8 cellular contexts compared by ENCODE assay signal in the genomic region with DNA sequence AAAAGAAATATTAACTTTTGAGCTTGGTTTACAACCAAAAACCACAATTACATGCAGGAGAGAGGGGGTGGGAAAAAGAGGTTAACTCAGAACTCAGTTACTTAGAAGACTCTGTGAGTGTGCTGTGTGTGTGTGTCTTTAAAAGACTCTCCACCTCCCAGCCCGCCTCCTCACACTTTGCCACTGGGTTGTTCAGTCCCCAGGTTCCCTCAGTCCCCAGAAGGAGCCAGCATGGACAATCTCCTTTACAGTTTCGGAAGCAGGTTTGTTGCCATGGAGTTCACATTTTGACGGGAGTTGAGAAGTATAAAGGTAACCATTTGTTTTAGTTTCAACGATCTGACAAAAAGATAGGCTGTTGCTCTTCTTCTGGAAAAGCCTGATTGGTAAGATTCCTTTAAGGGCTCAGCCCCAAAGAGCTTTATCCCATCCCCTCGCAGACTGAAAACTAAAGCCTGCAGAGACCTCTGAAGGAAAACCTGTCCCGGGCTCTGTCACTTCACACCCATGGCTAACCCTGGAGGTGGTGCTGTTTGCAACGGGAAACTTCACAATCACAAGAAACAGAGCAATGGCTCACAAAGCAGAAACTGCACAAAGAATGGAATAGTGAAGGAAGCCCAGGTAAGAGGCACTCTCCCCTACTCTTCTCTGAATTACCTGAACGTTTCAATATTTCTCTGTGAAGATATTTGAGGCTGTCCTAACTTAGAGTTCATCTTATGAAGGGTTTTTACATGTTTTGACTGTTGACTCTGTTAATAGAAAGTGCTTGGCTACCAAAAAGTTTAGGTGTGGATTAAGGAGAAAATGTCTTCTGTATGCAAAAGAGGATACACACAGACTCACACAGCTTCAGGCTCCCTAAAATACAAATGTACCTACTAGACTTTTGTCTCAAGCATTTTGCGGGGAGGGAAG. TPM values are rescaled to one million over a fixed set of nuclear protein-coding genes. Genes with fewer than 3 reads are reported as not detected.
DNase-seq lines count a peak whose midpoint lies in the region; ATAC-seq and TF ChIP-seq lines count a peak whose summit lies in the region.

Gene SPTLC3, plus strand, starts transcription at position 212 of the 921 bp plus-strand sequence. Its CDS starts 296 bp downstream, at position 508.

- H3K4me1 Mint-ChIP-seq in naive thymus-derived CD4-positive, alpha-beta T cell, result peaks cover 13 to 40% (median 31%) of the 10 kb centered on the region in 7 donors

- peaks cover 14% of the 10 kb centered on the region for H3K4me1 ChIP-seq in OCI-LY3 (ENCODE audit: low read length)
- no peaks in the 10 kb centered on the region for H3K4me1 ChIP-seq in naive thymus-derived CD4-positive, alpha-beta T cell (ENCODE audit: control insufficient read depth in 2 of 2, insufficient read depth in 2 of 2, low read length in 2 of 2)

- peaks cover 0 to 6% (median 0%) of the 10 kb centered on the region in 5 donors for H3K27me3 Mint-ChIP-seq in naive thymus-derived CD4-positive, alpha-beta T cell

- H3K4me3 Mint-ChIP-seq in naive thymus-derived CD4-positive, alpha-beta T cell, result peak within 1 kb of the TSS; percentile 74 to 85 (median 80)

- CTCF ChIA-PET in naive thymus-derived CD4-positive, alpha-beta T cell (lab: Charles Lee), result no interaction called here

- H4K20me1 ChIP-seq in OCI-LY3 (ENCODE audit: insufficient read depth, low read length), result 0 out of 2 replicates have a peak, but pooled peaks cover 7% of the 10 kb centered on the region

- peaks cover 83% of the 10 kb centered on the region for H3K27me3 ChIP-seq in OCI-LY3 (ENCODE audit: low read depth, low read length)
- no peaks in the 10 kb centered on the region for H3K27me3 ChIP-seq in naive thymus-derived CD4-positive, alpha-beta T cell (ENCODE audit: control insufficient read depth in 2 of 2, insufficient read depth in 2 of 2, low read length in 2 of 2)

- no peak for TF ChIP-seq CTCF in OCI-LY3 (IDR thresholded peaks at IDR 0.05; ENCODE audit: low read depth, low read length)

- no peaks in the 10 kb centered on the region for H3K9me3 Mint-ChIP-seq in naive thymus-derived CD4-positive, alpha-beta T cell

- no peak within 1 kb of the TSS for H3K27ac ChIP-seq in OCI-LY3 (ENCODE audit: low read length)
- H3K27ac ChIP-seq in naive thymus-derived CD4-positive, alpha-beta T cell (ENCODE audit: low read depth, low read length), result peak within 1 kb of the TSS; percentile 38

- peak within 1 kb of the TSS; percentile 58 to 92 (median 72) for H3K27ac Mint-ChIP-seq in naive thymus-derived CD4-positive, alpha-beta T cell

- no peak within 1 kb of the TSS for H2AFZ ChIP-seq in OCI-LY3 (ENCODE audit: low read depth, low read length)

- peak within 1 kb of the TSS; percentile 41 for H3K4me2 ChIP-seq in OCI-LY3 (ENCODE audit: low read length)

- POLR2A ChIA-PET in naive thymus-derived CD4-positive, alpha-beta T cell (lab: Charles Lee), result interaction anchor here (0.7 kb wide), 1 partner anchor 31 kb away, joined by 3 read pairs; no protein-coding TSS in a partner anchor

- intact Hi-C loops in naive thymus-derived CD4-positive, alpha-beta T cell (cut with micrococcal nuclease), result loop anchor here in 1 of 2 donors (5.0 kb wide), 1 partner anchor 1117 kb away; no protein-coding TSS in a partner anchor

- no peaks in the 10 kb centered on the region for H3K36me3 ChIP-seq in OCI-LY3 (replicated peaks; ENCODE audit: low read depth, low read length)
- H3K36me3 ChIP-seq in naive thymus-derived CD4-positive, alpha-beta T cell (ENCODE audit: control insufficient read depth in 2 of 3, insufficient read depth in 3 of 3, low read length in 3 of 3), result no peaks in the 10 kb centered on the region

- H3K9me3 ChIP-seq in OCI-LY3 (ENCODE audit: insufficient read depth, low read length), result no peaks in the 10 kb centered on the region
- no peaks in the 10 kb centered on the region for H3K9me3 ChIP-seq in naive thymus-derived CD4-positive, alpha-beta T cell (ENCODE audit: control insufficient read depth in 2 of 3, low read length in 3 of 3)

- DNase-seq in NOMO-1 treated with DMSO at 0.1 percent for 48 hours (lab: John Stamatoyannopoulos, UW; ENCODE audit: unreplicated experiment), result peak; percentile 46
- no peak for DNase-seq in NOMO-1 treated with dmso at 0.1 percent for 144 hours (lab: John Stamatoyannopoulos, UW; ENCODE audit: unreplicated experiment)
- peak in 4 of 9 donors; percentile 3 to 16 (median 11) for DNase-seq in naive thymus-derived CD4-positive, alpha-beta T cell
- DNase-seq in NCI-H1694 treated with DMSO at 0.1 percent for 48 hours (lab: John Stamatoyannopoulos, UW), result no peak
- DNase-seq in NCI-H1417 treated with DMSO at 0.1 percent for 48 hours (lab: John Stamatoyannopoulos, UW), result no peak

- H3K9ac ChIP-seq in OCI-LY3 (ENCODE audit: low read length), result no peak within 1 kb of the TSS

- H3K79me2 ChIP-seq in OCI-LY3 (ENCODE audit: low read length), result no peaks in the 10 kb centered on the region

- H3K4me3 ChIP-seq in OCI-LY3 (ENCODE audit: low read length), result peak within 1 kb of the TSS; percentile 3; the same call in 1 of the 2 replicates
- H3K4me3 ChIP-seq in naive thymus-derived CD4-positive, alpha-beta T cell (ENCODE audit: low read length), result peak within 1 kb of the TSS; percentile 49

- ATAC-seq in HG02642 (IDR thresholded peaks at IDR 0.05; ENCODE audit: poor library complexity, unreplicated experiment), result peak; percentile 31
- peak; percentile 76 for ATAC-seq in esophagus mucosa
- ATAC-seq in naive thymus-derived CD4-positive, alpha-beta T cell, result peak; percentile 29

- no peaks in the 10 kb centered on the region for H3K36me3 Mint-ChIP-seq in naive thymus-derived CD4-positive, alpha-beta T cell

RNA-seq across cellular contexts. Expression of gene SPTLC3, which starts in this region (rescaled TPM):
- total RNA-seq in esophagus mucosa, result 9.0 TPM
- total RNA-seq in naive thymus-derived CD4-positive, alpha-beta T cell, result 1 to 10 TPM in 1 of 5 experiments, under 1 TPM in 4; 0.24 to 2.4 (median 0.71) TPM
- 1 to 10 TPM; 1.1 to 1.4 TPM for polyA plus RNA-seq in naive thymus-derived CD4-positive, alpha-beta T cell
